ENCODE assay signal across 9 cellular contexts in the genomic region with DNA sequence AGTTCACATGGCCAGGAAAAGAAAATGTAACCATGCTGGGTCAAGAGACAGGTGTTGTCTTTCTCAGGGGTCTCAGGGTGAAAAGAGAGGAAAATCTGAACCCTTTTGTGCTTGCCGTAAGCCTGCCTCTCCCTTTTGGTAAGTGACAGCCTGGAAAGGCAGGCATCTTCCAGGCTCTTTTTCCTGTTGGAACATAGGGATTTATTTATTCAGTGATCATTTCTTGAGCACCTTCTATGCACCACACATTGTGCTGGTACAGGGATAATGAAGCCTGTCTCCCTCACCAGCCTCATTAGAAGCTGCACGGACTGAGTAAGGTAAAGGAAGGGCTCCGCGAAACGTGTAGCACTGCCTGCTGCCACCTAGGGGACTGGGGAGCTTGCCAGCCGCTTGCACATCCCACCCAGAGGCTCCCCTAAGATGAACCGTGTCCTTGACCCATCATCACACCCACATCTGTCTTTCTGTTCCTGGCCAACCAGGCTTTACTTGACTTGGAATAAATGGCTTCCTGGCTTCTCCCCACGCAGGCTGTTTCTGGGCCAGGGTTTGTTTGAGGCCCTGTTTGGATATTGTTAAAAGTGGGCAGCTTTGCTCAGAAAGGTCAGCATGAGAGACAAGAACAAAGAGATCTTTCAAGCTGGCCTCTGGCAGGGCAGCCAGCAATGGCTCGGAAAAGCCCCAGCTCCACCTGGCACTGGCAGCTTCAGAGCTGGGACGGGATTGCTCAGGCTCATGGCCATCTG. TPM values are rescaled to one million over a fixed set of nuclear protein-coding genes. Genes with fewer than 3 reads are reported as not detected.
DNase-seq lines count a peak whose midpoint lies in the region; ATAC-seq and TF ChIP-seq lines count a peak whose summit lies in the region.
"Had no signal": no experiment of that assay in that cellular context is flagged by ENCODE, and none has a peak within 500 bp of the region (broad histone marks: within the 10 kb centered on the region; RNA-seq: fewer than 3 reads in every experiment).

No MANE protein-coding gene starts in this region.

- TF ChIP-seq EP300 in gastroesophageal sphincter (IDR thresholded peaks at IDR 0.05) = no peak
- TF ChIP-seq EP300 in ovary (IDR thresholded peaks at IDR 0.05) = no peak

- intact Hi-C loops in CD14-positive monocyte (cut with micrococcal nuclease) = no loop called here
- intact Hi-C loops in Panc1 (cut with micrococcal nuclease; ENCODE audit: unreplicated experiment) = no loop called here
- intact Hi-C loops in ovary (cut with DNase I) = no loop called here

- H3K27ac ChIP-seq in Panc1 (ENCODE audit: low read length) = peak overlapping the region; percentile 26; the same call in 1 of the 2 replicates
- H3K27ac ChIP-seq in gastroesophageal sphincter = peak overlapping the region; percentile 87 to 91 (median 88)
- H3K27ac ChIP-seq in ovary = peak overlapping the region in 1 of 2 donors; percentile 62

- TF ChIP-seq CTCF in CD14-positive monocyte (IDR thresholded peaks at IDR 0.05) (no peak), Panc1 (IDR thresholded peaks at IDR 0.05) (no peak; the same call in 1 of the 2 replicates), gastroesophageal sphincter (IDR thresholded peaks at IDR 0.05) (peak in 2 of 4 experiments; percentile 38 to 50), ovary (IDR thresholded peaks at IDR 0.05) (no peak)

- H3K9me3 Mint-ChIP-seq in CD14-positive monocyte = no peaks in the 10 kb centered on the region

- WGBS in gastroesophageal sphincter (ENCODE audit: low coverage in 1 of 2), 2 donors = 11 to 39% methylated on average over 3 to 7 of the region's 10 CpGs
- WGBS in ovary, 3 donors = 14 to 32% (median 18%) methylated on average over 10 of the region's 10 CpGs

- no peak overlapping the region for H3K4me3 Mint-ChIP-seq in CD14-positive monocyte

- BruUV-seq in Panc1 (replicated peaks; lab: Mats Ljungman, UMichigan) = no TSS peak

- H3K4me1 ChIP-seq in Panc1 (ENCODE audit: control insufficient read depth, insufficient read depth, low read length) (peaks cover 28% of the 10 kb centered on the region), gastroesophageal sphincter (peaks cover 26 to 92% (median 65%) of the 10 kb centered on the region in 3 donors), ovary (ENCODE audit: insufficient read depth) (peaks cover 35% of the 10 kb centered on the region)

- H3K36me3 Mint-ChIP-seq in CD14-positive monocyte = peaks cover 57 to 93% of the 10 kb centered on the region in 2 donors

- H3K9me3 ChIP-seq in Panc1 (ENCODE audit: control insufficient read depth, insufficient read depth, low read depth, low read length) (no peaks in the 10 kb centered on the region), gastroesophageal sphincter (no peaks in the 10 kb centered on the region), ovary (no peaks in the 10 kb centered on the region)

- CTCF ChIA-PET in Panc1 (lab: Charles Lee) = no interaction called here

- H3K27me3 Mint-ChIP-seq in CD14-positive monocyte (ENCODE audit: low read depth in 3 of 3) = peaks cover 0 to 1% (median 0%) of the 10 kb centered on the region in 3 donors

- peaks cover 38% of the 10 kb centered on the region for H3K4me1 Mint-ChIP-seq in CD14-positive monocyte

- no peaks in the 10 kb centered on the region for H3K36me3 ChIP-seq in Panc1 (ENCODE audit: control insufficient read depth, insufficient read depth, low read length)
- H3K36me3 ChIP-seq in gastroesophageal sphincter = peaks cover 0 to 11% of the 10 kb centered on the region in 2 donors
- H3K36me3 ChIP-seq in ovary = peaks cover under 1% of the 10 kb centered on the region

- H3K4me3 ChIP-seq in Panc1 (ENCODE audit: low read depth in 2 of 2, low read length in 2 of 2) = no peak overlapping the region
- no peak overlapping the region for H3K4me3 ChIP-seq in gastroesophageal sphincter
- H3K4me3 ChIP-seq in ovary = no peak overlapping the region

- DNase-seq in CD14-positive monocyte (ENCODE audit: low spot score) (no peak), Panc1 (ENCODE audit: low read depth, low spot score) (no peak), ovary (peak; percentile 62 to 74 (median 70)), OCI-M1 (lab: John Stamatoyannopoulos, UW) (no peak), UCSD-AML1 (lab: John Stamatoyannopoulos, UW; ENCODE audit: unreplicated experiment) (no peak), SKM-1 treated with dmso at 0.1 percent for 144 hours (lab: John Stamatoyannopoulos, UW; ENCODE audit: unreplicated experiment) (no peak)
- DNase-seq: activated CD4-positive, alpha-beta T cell treated with anti-CD3 and anti-CD28 coated beads, Interleukin-2, amount 50 U/mL, for 1 hour had no signal

- TF ChIP-seq POLR2A in gastroesophageal sphincter (IDR thresholded peaks at IDR 0.05) = no peak
- no peak for TF ChIP-seq POLR2A in ovary (IDR thresholded peaks at IDR 0.05)

- peak overlapping the region in 6 of 7 donors; percentile 30 to 99 (median 78) for H3K27ac Mint-ChIP-seq in CD14-positive monocyte

- ATAC-seq in Panc1 (0 out of 2 replicates have a peak, but pooled peaks have one; percentile 6), gastroesophageal sphincter (no peak), HG03354 (IDR thresholded peaks at IDR 0.05; ENCODE audit: poor library complexity, severe bottlenecking, unreplicated experiment) (no peak)

- POLR2A ChIA-PET in Panc1 (lab: Charles Lee) = interaction anchor here (0.6 kb wide), 1 partner anchor 1026 kb away, joined by 3 read pairs; no protein-coding TSS in a partner anchor

- H3K27me3 ChIP-seq in Panc1 (ENCODE audit: control insufficient read depth, insufficient read depth, low read length) = no peaks in the 10 kb centered on the region
- H3K27me3 ChIP-seq in gastroesophageal sphincter = no peaks in the 10 kb centered on the region
- no peaks in the 10 kb centered on the region for H3K27me3 ChIP-seq in ovary

- in situ Hi-C loops in Panc1 (cut with HindIII; ENCODE audit: low pct_unique_long_range_greater_than_20kb, low sequenced_read_pairs) = no loop called here

RNA-seq across cellular contexts. Expression of gene TTC7A, which starts 47.9 kb away (rescaled TPM):
- polyA plus RNA-seq in CD14-positive monocyte (10 to 100 TPM; 43.2 to 52.5 TPM), ovary (10 to 100 TPM in 1 of 2 donors, 1 to 10 TPM in 1; 5.3 to 11.9 TPM)
- total RNA-seq in Panc1 (2021; ENCODE audit: unreplicated experiment) (11.9 TPM), gastroesophageal sphincter (10 to 100 TPM; 21.6 to 29.1 (median 24.4) TPM), ovary (10 to 100 TPM; 10.6 to 27.4 (median 20.2) TPM)
- polyA plus RNA-seq in Panc1 (2012; ENCODE audit: insufficient read length) = 12.5 TPM

Comparison
In these comparisons a context has a peak if more than half of its experiments do, and no peak if none do; other contexts are left out.
1. DNase-seq: peak in ovary (5 of 5); none in CD14-positive monocyte (single experiment), Panc1 (single experiment), OCI-M1 (single experiment), UCSD-AML1 (single experiment) and SKM-1 treated with dmso at 0.1 percent for 144 hours (single experiment).